ENCODE assay signal across 9 cellular contexts in genomic region chr20:36085686-36086267, GRCh38.
A peak's percentile ranks its signal among the peaks of the same experiment; 100 is the strongest.
DNase-seq lines count a peak whose midpoint lies in the region; ATAC-seq and TF ChIP-seq lines count a peak whose summit lies in the region.
"Had no signal": no experiment of that assay in that cellular context is flagged by ENCODE, and none has a peak within 500 bp of the region (broad histone marks: within the 10 kb centered on the region; RNA-seq: fewer than 3 reads in every experiment).

No MANE protein-coding gene starts in this region.

- H3K9ac ChIP-seq in endodermal cell (ENCODE audit: extremely low read depth, low read length, poor library complexity, severe bottlenecking): no peak overlapping the region

- 46% methylated on average over 3 of the region's 3 CpGs; no CpG with 5 or more reads in 1 of the 2 experiments for WGBS in endodermal cell (ENCODE audit: insufficient coverage in 1 of 2, insufficient read length in 1 of 2), 2 experiments

- H3K36me3 ChIP-seq in endodermal cell (ENCODE audit: control insufficient read depth, insufficient read depth, low read length) (no peaks in the 10 kb centered on the region), osteoblast (ENCODE audit: insufficient read depth, low read length) (no peaks in the 10 kb centered on the region), WERI-Rb-1 (no peaks in the 10 kb centered on the region)

- H3K4me3 Mint-ChIP-seq in endodermal cell: no peak overlapping the region
- H3K4me3 Mint-ChIP-seq in activated T-helper 1 cell treated with anti-CD3 and anti-CD28 coated beads, Interleukin-12 subunit alpha, Interleukin-12 subunit beta, Interleukin-2, Interleukin-4 antibody, amounts not matched to agents 30 ng/mL and 10 ng/mL and 1 ng/mL, durations not matched to agents 14 hours and 24 hours and 36 hours: no peak overlapping the region

- intact Hi-C loops in activated T-helper 1 cell treated with anti-CD3 and anti-CD28 coated beads, Interleukin-12 subunit alpha, Interleukin-12 subunit beta, Interleukin-2, Interleukin-4 antibody, amounts not matched to agents 30 ng/mL and 10 ng/mL and 1 ng/mL, durations not matched to agents 14 hours and 24 hours and 36 hours (cut with micrococcal nuclease): no loop called here

- H3K4me3 ChIP-seq in endodermal cell (ENCODE audit: low read length): no peak overlapping the region
- peak overlapping the region; percentile 8 for H3K4me3 ChIP-seq in osteoblast (ENCODE audit: insufficient read depth, low read length)
- H3K4me3 ChIP-seq in WERI-Rb-1 (ENCODE audit: low read depth, low read length): no peak overlapping the region

- no peaks in the 10 kb centered on the region for H3K36me3 Mint-ChIP-seq in endodermal cell (ENCODE audit: low read depth)
- H3K36me3 Mint-ChIP-seq in activated T-helper 1 cell treated with anti-CD3 and anti-CD28 coated beads, Interleukin-12 subunit alpha, Interleukin-12 subunit beta, Interleukin-2, Interleukin-4 antibody, amounts not matched to agents 30 ng/mL and 10 ng/mL and 1 ng/mL, durations not matched to agents 14 hours and 24 hours and 36 hours (ENCODE audit: low read depth): no peaks in the 10 kb centered on the region

- H3K4me1 ChIP-seq in endodermal cell (ENCODE audit: control insufficient read depth, insufficient read depth, low read length): peaks cover 3% of the 10 kb centered on the region
- peaks cover 13% of the 10 kb centered on the region for H3K4me1 ChIP-seq in osteoblast (ENCODE audit: insufficient read depth, low read length)

- H3K9me3 ChIP-seq in endodermal cell (ENCODE audit: control insufficient read depth, low read length): peaks cover 14% of the 10 kb centered on the region
- H3K9me3 ChIP-seq in osteoblast (ENCODE audit: low read depth, low read length): no peaks in the 10 kb centered on the region
- peaks cover 7% of the 10 kb centered on the region for H3K9me3 ChIP-seq in WERI-Rb-1 (ENCODE audit: severe bottlenecking)

- no peaks in the 10 kb centered on the region for H4K20me1 ChIP-seq in osteoblast (ENCODE audit: insufficient read depth, low read length)

- H3K9me3 Mint-ChIP-seq in endodermal cell: peaks cover 14% of the 10 kb centered on the region
- no peaks in the 10 kb centered on the region for H3K9me3 Mint-ChIP-seq in activated T-helper 1 cell treated with anti-CD3 and anti-CD28 coated beads, Interleukin-12 subunit alpha, Interleukin-12 subunit beta, Interleukin-2, Interleukin-4 antibody, amounts not matched to agents 30 ng/mL and 10 ng/mL and 1 ng/mL, durations not matched to agents 14 hours and 24 hours and 36 hours

- no peak overlapping the region for H2AFZ ChIP-seq in osteoblast (ENCODE audit: low read length)

- H3K27me3 ChIP-seq in endodermal cell (ENCODE audit: control insufficient read depth, insufficient read depth, low read length, poor library complexity, severe bottlenecking) (peaks cover 8% of the 10 kb centered on the region), osteoblast (ENCODE audit: insufficient read depth, low read length) (peaks cover 3% of the 10 kb centered on the region), WERI-Rb-1 (ENCODE audit: insufficient read depth, low read depth, severe bottlenecking) (no peaks in the 10 kb centered on the region)

- H3K79me2 ChIP-seq in osteoblast (ENCODE audit: insufficient read depth, low read length): no peaks in the 10 kb centered on the region

- no peak for TF ChIP-seq CTCF in endodermal cell (conservative IDR thresholded peaks at IDR 0.05)
- TF ChIP-seq CTCF in osteoblast (IDR thresholded peaks at IDR 0.05; ENCODE audit: extremely low read depth, low read depth, low read length): no peak
- TF ChIP-seq CTCF in WERI-Rb-1 (IDR thresholded peaks at IDR 0.05; ENCODE audit: low read depth, low read length): no peak

- ATAC-seq in GM21528 (IDR thresholded peaks at IDR 0.05; ENCODE audit: low FRiP score, unreplicated experiment): no peak

- no peak overlapping the region for H3K27ac ChIP-seq in endodermal cell (ENCODE audit: low read depth, low read length)
- H3K27ac ChIP-seq in osteoblast (ENCODE audit: low read depth, low read length): peak overlapping the region; percentile 45
- no peak overlapping the region for H3K27ac ChIP-seq in WERI-Rb-1

- H3K27ac Mint-ChIP-seq in endodermal cell: no peak overlapping the region
- no peak overlapping the region for H3K27ac Mint-ChIP-seq in activated T-helper 1 cell treated with anti-CD3 and anti-CD28 coated beads, Interleukin-12 subunit alpha, Interleukin-12 subunit beta, Interleukin-2, Interleukin-4 antibody, amounts not matched to agents 30 ng/mL and 10 ng/mL and 1 ng/mL, durations not matched to agents 14 hours and 24 hours and 36 hours

- peak; percentile 56 for DNase-seq in GM03348 (ENCODE audit: low spot score)
- DNase-seq in OCI-M1 (lab: John Stamatoyannopoulos, UW): peak; percentile 82
- peak; percentile 80 for DNase-seq in endodermal cell
- DNase-seq in osteoblast (ENCODE audit: insufficient read length, low spot score, missing footprints): peak; percentile 89
- DNase-seq in NCI-H1048 (lab: John Stamatoyannopoulos, UW): no peak
- DNase-seq in WERI-Rb-1: no peak
- DNase-seq in activated T-helper 1 cell treated with anti-CD3 and anti-CD28 coated beads, Interleukin-12 subunit alpha, Interleukin-12 subunit beta, Interleukin-2, Interleukin-4 antibody, amounts not matched to agents 30 ng/mL and 10 ng/mL and 1 ng/mL, durations not matched to agents 14 hours and 24 hours and 36 hours (ENCODE audit: low spot score): no peak
- DNase-seq: NCI-H526 had no signal

- H3K4me2 ChIP-seq in osteoblast (ENCODE audit: insufficient read depth, low read length): peak overlapping the region; percentile 49

- H3K27me3 Mint-ChIP-seq in endodermal cell (ENCODE audit: insufficient read depth): peaks cover 21% of the 10 kb centered on the region
- peaks cover 31% of the 10 kb centered on the region for H3K27me3 Mint-ChIP-seq in activated T-helper 1 cell treated with anti-CD3 and anti-CD28 coated beads, Interleukin-12 subunit alpha, Interleukin-12 subunit beta, Interleukin-2, Interleukin-4 antibody, amounts not matched to agents 30 ng/mL and 10 ng/mL and 1 ng/mL, durations not matched to agents 14 hours and 24 hours and 36 hours (ENCODE audit: insufficient read depth)

- H3K4me1 Mint-ChIP-seq in endodermal cell: peaks cover 12% of the 10 kb centered on the region
- peaks cover 6% of the 10 kb centered on the region for H3K4me1 Mint-ChIP-seq in activated T-helper 1 cell treated with anti-CD3 and anti-CD28 coated beads, Interleukin-12 subunit alpha, Interleukin-12 subunit beta, Interleukin-2, Interleukin-4 antibody, amounts not matched to agents 30 ng/mL and 10 ng/mL and 1 ng/mL, durations not matched to agents 14 hours and 24 hours and 36 hours (ENCODE audit: low read depth)

Comparison
In these comparisons a context has a peak if more than half of its experiments do, and no peak if none do; other contexts are left out.
1. DNase-seq: peak in GM03348 (single experiment), OCI-M1 (single experiment), endodermal cell (single experiment) and osteoblast (single experiment); none in NCI-H1048 (single experiment), WERI-Rb-1 (single experiment) and activated T-helper 1 cell treated with anti-CD3 and anti-CD28 coated beads, Interleukin-12 subunit alpha, Interleukin-12 subunit beta, Interleukin-2, Interleukin-4 antibody, amounts not matched to agents 30 ng/mL and 10 ng/mL and 1 ng/mL, durations not matched to agents 14 hours and 24 hours and 36 hours (single experiment).